ENCODE assay signal across 1 cellular context in genomic region chr10:102120987-102121738, GRCh38.
TF ChIP-seq lines count a peak whose summit lies in the region.

No MANE protein-coding gene starts in this region.

TF ChIP-seq in K562, 482 proteins besides CTCF, POLR2A, EP300 and RAD21:
- no peak for TF ChIP-seq POU5F1 (IDR thresholded peaks at IDR 0.05; ENCODE audit: borderline replicate concordance, low read depth, low read length, partially characterized antibody)
- TF ChIP-seq, protein P1, sequence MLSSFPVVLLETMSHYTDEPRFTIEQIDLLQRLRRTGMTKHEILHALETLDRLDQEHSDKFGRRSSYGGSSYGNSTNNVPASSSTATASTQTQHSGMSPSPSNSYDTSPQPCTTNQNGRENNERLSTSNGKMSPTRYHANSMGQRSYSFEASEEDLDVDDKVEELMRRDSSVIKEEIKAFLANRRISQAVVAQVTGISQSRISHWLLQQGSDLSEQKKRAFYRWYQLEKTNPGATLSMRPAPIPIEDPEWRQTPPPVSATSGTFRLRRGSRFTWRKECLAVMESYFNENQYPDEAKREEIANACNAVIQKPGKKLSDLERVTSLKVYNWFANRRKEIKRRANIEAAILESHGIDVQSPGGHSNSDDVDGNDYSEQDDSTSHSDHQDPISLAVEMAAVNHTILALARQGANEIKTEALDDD (IDR thresholded peaks at IDR 0.05), result 0 out of 2 replicates have a peak, but pooled peaks have one; percentile 33
- TF ChIP-seq, protein P2, sequence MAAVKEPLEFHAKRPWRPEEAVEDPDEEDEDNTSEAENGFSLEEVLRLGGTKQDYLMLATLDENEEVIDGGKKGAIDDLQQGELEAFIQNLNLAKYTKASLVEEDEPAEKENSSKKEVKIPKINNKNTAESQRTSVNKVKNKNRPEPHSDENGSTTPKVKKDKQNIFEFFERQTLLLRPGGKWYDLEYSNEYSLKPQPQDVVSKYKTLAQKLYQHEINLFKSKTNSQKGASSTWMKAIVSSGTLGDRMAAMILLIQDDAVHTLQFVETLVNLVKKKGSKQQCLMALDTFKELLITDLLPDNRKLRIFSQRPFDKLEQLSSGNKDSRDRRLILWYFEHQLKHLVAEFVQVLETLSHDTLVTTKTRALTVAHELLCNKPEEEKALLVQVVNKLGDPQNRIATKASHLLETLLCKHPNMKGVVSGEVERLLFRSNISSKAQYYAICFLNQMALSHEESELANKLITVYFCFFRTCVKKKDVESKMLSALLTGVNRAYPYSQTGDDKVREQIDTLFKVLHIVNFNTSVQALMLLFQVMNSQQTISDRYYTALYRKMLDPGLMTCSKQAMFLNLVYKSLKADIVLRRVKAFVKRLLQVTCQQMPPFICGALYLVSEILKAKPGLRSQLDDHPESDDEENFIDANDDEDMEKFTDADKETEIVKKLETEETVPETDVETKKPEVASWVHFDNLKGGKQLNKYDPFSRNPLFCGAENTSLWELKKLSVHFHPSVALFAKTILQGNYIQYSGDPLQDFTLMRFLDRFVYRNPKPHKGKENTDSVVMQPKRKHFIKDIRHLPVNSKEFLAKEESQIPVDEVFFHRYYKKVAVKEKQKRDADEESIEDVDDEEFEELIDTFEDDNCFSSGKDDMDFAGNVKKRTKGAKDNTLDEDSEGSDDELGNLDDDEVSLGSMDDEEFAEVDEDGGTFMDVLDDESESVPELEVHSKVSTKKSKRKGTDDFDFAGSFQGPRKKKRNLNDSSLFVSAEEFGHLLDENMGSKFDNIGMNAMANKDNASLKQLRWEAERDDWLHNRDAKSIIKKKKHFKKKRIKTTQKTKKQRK (IDR thresholded peaks at IDR 0.05; ENCODE audit: borderline replicate concordance, low read depth, low read length), result no peak
- no peak for TF ChIP-seq PURB (CRISPR knock-in tag; IDR thresholded peaks at IDR 0.05; ENCODE audit: low read depth)
- TF ChIP-seq HMG20A (CRISPR knock-in tag; conservative IDR thresholded peaks at IDR 0.05), result no peak
- 0 out of 2 replicates have a peak, but pooled peaks have one; percentile 18 for TF ChIP-seq SMARCE1 (IDR thresholded peaks at IDR 0.05)
- 0 out of 4 replicates have a peak, but pooled peaks of 1 of the 2 experiments have one; percentile 28 for TF ChIP-seq KDM1A (IDR thresholded peaks at IDR 0.05)
- TF ChIP-seq, protein P3, sequence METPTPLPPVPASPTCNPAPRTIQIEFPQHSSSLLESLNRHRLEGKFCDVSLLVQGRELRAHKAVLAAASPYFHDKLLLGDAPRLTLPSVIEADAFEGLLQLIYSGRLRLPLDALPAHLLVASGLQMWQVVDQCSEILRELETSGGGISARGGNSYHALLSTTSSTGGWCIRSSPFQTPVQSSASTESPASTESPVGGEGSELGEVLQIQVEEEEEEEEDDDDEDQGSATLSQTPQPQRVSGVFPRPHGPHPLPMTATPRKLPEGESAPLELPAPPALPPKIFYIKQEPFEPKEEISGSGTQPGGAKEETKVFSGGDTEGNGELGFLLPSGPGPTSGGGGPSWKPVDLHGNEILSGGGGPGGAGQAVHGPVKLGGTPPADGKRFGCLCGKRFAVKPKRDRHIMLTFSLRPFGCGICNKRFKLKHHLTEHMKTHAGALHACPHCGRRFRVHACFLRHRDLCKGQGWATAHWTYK (CRISPR knock-in tag; IDR thresholded peaks at IDR 0.05), result 0 out of 2 replicates have a peak, but pooled peaks have one; percentile 7
- no peak for TF ChIP-seq KDM5B (IDR thresholded peaks at IDR 0.05; ENCODE audit: insufficient replicate concordance, low read depth, low read length)
- TF ChIP-seq RBM15 (IDR thresholded peaks at IDR 0.05; ENCODE audit: insufficient read depth, low read length), result no peak
- peak; percentile 82 for TF ChIP-seq CTBP1 (IDR thresholded peaks at IDR 0.05; ENCODE audit: borderline replicate concordance)
- no peak for TF ChIP-seq TCF7L2 (IDR thresholded peaks at IDR 0.05; ENCODE audit: low read depth, low read length)
- TF ChIP-seq ZNF12 (CRISPR knock-in tag; IDR thresholded peaks at IDR 0.05), result 0 out of 2 replicates have a peak, but pooled peaks have one; percentile 26
- TF ChIP-seq RCOR1 (IDR thresholded peaks at IDR 0.05; ENCODE audit: borderline replicate concordance in 1 of 2, low read depth in 2 of 2, low read length in 2 of 2), result peak in 1 of 2 experiments; percentile 21; a peak in 1 of 4 replicates
- TF ChIP-seq MYC (IDR thresholded peaks at IDR 0.05; ENCODE audit: low read depth, low read length), result no peak
- TF ChIP-seq MYC (CRISPR knock-in tag; IDR thresholded peaks at IDR 0.05; ENCODE audit: borderline replicate concordance, low read depth), result 0 out of 2 replicates have a peak, but pooled peaks have one; percentile 1
- TF ChIP-seq ZNF75A (CRISPR knock-in tag; IDR thresholded peaks at IDR 0.05), result no peak
- peak; percentile 16; the same call in 1 of the 2 replicates for TF ChIP-seq PKNOX1 (IDR thresholded peaks at IDR 0.05)
- TF ChIP-seq SMARCC2 (IDR thresholded peaks at IDR 0.05; ENCODE audit: low read depth), result no peak
- TF ChIP-seq ESRRA (IDR thresholded peaks at IDR 0.05; ENCODE audit: borderline replicate concordance, low read depth), result peak; percentile 95
